Comparison of ENCODE assay signal across 12 cellular contexts in genomic region chr16:50267651-50268050, GRCh38. TPM values are rescaled to one million over a fixed set of nuclear protein-coding genes. Genes with fewer than 3 reads are reported as not detected.
DNase-seq lines count a peak whose midpoint lies in the region; ATAC-seq, FAIRE-seq and TF ChIP-seq lines count a peak whose summit lies in the region.
"Had no signal": no experiment of that assay in that cellular context is flagged by ENCODE, and none has a peak within 500 bp of the region (broad histone marks: within the 10 kb centered on the region; RNA-seq: fewer than 3 reads in every experiment).

No MANE protein-coding gene starts in this region.

- H3K4me1 ChIP-seq in BE2C = peaks cover 23% of the 10 kb centered on the region
- H3K4me1 ChIP-seq in HCT116 (ENCODE audit: control insufficient read depth in 1 of 2, insufficient read depth in 2 of 2, low read length in 2 of 2) = peaks cover 22 to 36% of the 10 kb centered on the region in 2 experiments
- H3K4me1 ChIP-seq in kidney (ENCODE audit: control insufficient read depth in 1 of 2, insufficient read depth in 1 of 2, low read depth in 1 of 2, low read length in 2 of 2) = peaks cover 0 to 2% of the 10 kb centered on the region in 2 donors

- ATAC-seq in HCT116 (no peak), HG03159 (IDR thresholded peaks at IDR 0.05; ENCODE audit: unreplicated experiment) (no peak)

- no peaks in the 10 kb centered on the region for H3K27me3 ChIP-seq in BE2C
- H3K27me3 ChIP-seq in HCT116 (ENCODE audit: insufficient read depth, low read length) = no peaks in the 10 kb centered on the region

- no peaks in the 10 kb centered on the region; the same call in 1 of the 2 replicates for H3K9me3 ChIP-seq in BE2C
- H3K9me3 ChIP-seq in HCT116 (ENCODE audit: control insufficient read depth in 1 of 2, insufficient read depth in 1 of 2, low read depth in 1 of 2, low read length in 2 of 2) = no peaks in the 10 kb centered on the region
- no peaks in the 10 kb centered on the region for H3K9me3 ChIP-seq in kidney (ENCODE audit: control insufficient read depth in 1 of 2, low read length in 2 of 2)

- 0 out of 2 replicates have a peak, but pooled peaks cover 3% of the 10 kb centered on the region for H3K79me2 ChIP-seq in HCT116 (ENCODE audit: insufficient read depth, low read length)

- RAD21 ChIA-PET in HCT116 (lab: Charles Lee; ENCODE audit: low non-redundant PET in 1 of 2, low total read pairs in 2 of 2, uncharacterized antibody in 2 of 2, unreplicated experiment in 2 of 2) = no interaction called here

- H3K4me3 ChIP-seq in BE2C (ENCODE audit: low read depth, low read length) = no peak overlapping the region
- H3K4me3 ChIP-seq in HCT116 (replicated peaks in 1 of 2; ENCODE audit: low read depth in 1 of 2, low read length in 2 of 2) = 0 out of 4 replicates have a peak overlapping the region, but pooled peaks of 1 of the 2 experiments have one; percentile 75
- no peak overlapping the region for H3K4me3 ChIP-seq in kidney (ENCODE audit: low read length in 2 of 2)
- H3K4me3 ChIP-seq: lung had no signal

- CTCF ChIA-PET in HCT116 (lab: Charles Lee) = no interaction called here

- no TSS peak for BruUV-seq in HCT116 (replicated peaks; lab: Mats Ljungman, UMichigan)

- no peak overlapping the region for H3K27ac ChIP-seq in HCT116 (ENCODE audit: low read depth, low read length)
- H3K27ac ChIP-seq in kidney (ENCODE audit: low read depth in 2 of 2, low read length in 2 of 2) = no peak overlapping the region
- H3K27ac ChIP-seq: epithelial cell of prostate had no signal

- TF ChIP-seq RAD21 in HCT116 (IDR thresholded peaks at IDR 0.05; ENCODE audit: low read depth) = no peak

- DNase-seq in BE2C (peak; percentile 8), HCT116 (ENCODE audit: low read depth, low spot score) (no peak), UCSD-AML1 (lab: John Stamatoyannopoulos, UW; ENCODE audit: unreplicated experiment) (peak; percentile 41), kidney (peak; percentile 44), dedifferentiated amniotic fluid mesenchymal stem cell (ENCODE audit: extremely low spot score) (no peak), inferior parietal cortex (ENCODE audit: extremely low spot score) (no peak), hippocampal formation (lab: John Stamatoyannopoulos, UW) (no peak)
- DNase-seq: EL; stimulated activated CD4-positive, alpha-beta T cell treated with anti-CD3 and anti-CD28 coated beads, Interleukin-1b, Interleukin-23, amount 100 ng/mL, for 48 hours had no signal

- POLR2A ChIA-PET in HCT116 (lab: Charles Lee) = no interaction called here

- TF ChIP-seq CTCF in BE2C (IDR thresholded peaks at IDR 0.05; ENCODE audit: low read depth, low read length) (no peak), HCT116 (IDR thresholded peaks at IDR 0.05 in 2 of 3, conservative IDR thresholded peaks at IDR 0.05 in 1 of 3; ENCODE audit: borderline replicate concordance in 1 of 3, insufficient read depth in 1 of 3, low read depth in 2 of 3, low read length in 2 of 3) (no peak), kidney (IDR thresholded peaks at IDR 0.05; ENCODE audit: borderline replicate concordance, extremely low read depth, insufficient read depth) (no peak)

- intact Hi-C loops in HCT116 (cut with micrococcal nuclease) (no loop called here), kidney (cut with DNase I) (no loop called here)

- H3K9ac ChIP-seq in HCT116 (ENCODE audit: low read length) = no peak overlapping the region
- H3K9ac ChIP-seq in kidney (ENCODE audit: low read length in 2 of 2) = no peak overlapping the region

- no peak for FAIRE-seq in kidney (lab: Jason Lieb, UNC)

- no peaks in the 10 kb centered on the region for H3K9me2 ChIP-seq in HCT116 (ENCODE audit: insufficient read depth)

- no peaks in the 10 kb centered on the region for H4K20me1 ChIP-seq in HCT116 (ENCODE audit: insufficient read depth)

- H2AFZ ChIP-seq in HCT116 (ENCODE audit: low read depth, low read length, poor library complexity, severe bottlenecking) = no peak overlapping the region

- H3K36me3 ChIP-seq in BE2C (no peaks in the 10 kb centered on the region), HCT116 (ENCODE audit: control insufficient read depth in 1 of 2, insufficient read depth in 2 of 2, low read length in 2 of 2) (no peaks in the 10 kb centered on the region), kidney (ENCODE audit: control insufficient read depth in 1 of 2, insufficient read depth in 2 of 2, low read length in 2 of 2) (no peaks in the 10 kb centered on the region)

- no peak for TF ChIP-seq POLR2A in HCT116 (IDR thresholded peaks at IDR 0.05; ENCODE audit: borderline replicate concordance, extremely low read depth, insufficient read depth, insufficient read length)

- H3K4me2 ChIP-seq in HCT116 (ENCODE audit: low read length) = peak overlapping the region; percentile 96

TF ChIP-seq in HCT116, 20 proteins besides CTCF, POLR2A, EP300 and RAD21:
- TF ChIP-seq EZH2 (IDR thresholded peaks at IDR 0.05) (no peak), YY1 (IDR thresholded peaks at IDR 0.05; ENCODE audit: extremely low read depth, insufficient replicate concordance, low read depth, low read length) (no peak)
TF ChIP-seq in HCT116: peak in this region for 0.

RNA-seq across cellular contexts. Expression of gene ADCY7, which starts 1.3 kb away (rescaled TPM):
- polyA plus RNA-seq in BE2C (2012; ENCODE audit: insufficient read depth, insufficient read length, low read depth) = 26.2 TPM
- total RNA-seq in HCT116 (2021; ENCODE audit: unreplicated experiment) = 34.2 TPM
- 25.4 and 38.4 TPM in 2 replicates for polyA plus RNA-seq in HCT116 (2012)
- 40.5 TPM for total RNA-seq in kidney
- 0.86 TPM for polyA plus RNA-seq in kidney (ENCODE audit: insufficient read depth, low read depth, low replicate concordance)

Comparison
In these comparisons a context has a peak if more than half of its experiments do, and no peak if none do; other contexts are left out.
1. DNase-seq: peak in BE2C (single experiment), UCSD-AML1 (single experiment) and kidney (single experiment); none in HCT116 (single experiment), dedifferentiated amniotic fluid mesenchymal stem cell (single experiment), inferior parietal cortex (single experiment) and hippocampal formation (0 of 2).